ENCODE assay signal across 8 cellular contexts in genomic region chr5:1011226-1011631, GRCh38. TPM values are rescaled to one million over a fixed set of nuclear protein-coding genes. Genes with fewer than 3 reads are reported as not detected.
DNase-seq lines count a peak whose midpoint lies in the region; ATAC-seq and TF ChIP-seq lines count a peak whose summit lies in the region.

No MANE protein-coding gene starts in this region.

- H3K9ac ChIP-seq in NT2/D1 (ENCODE audit: insufficient read length, low read depth), result peak overlapping the region; percentile 21

- intact Hi-C loops in Right ventricle myocardium superior (cut with DNase I) (no loop called here), Right ventricle myocardium inferior (cut with DNase I) (no loop called here), lower lobe of right lung (cut with DNase I) (no loop called here)

- H3K27ac ChIP-seq in lower lobe of right lung, result no peak overlapping the region

- DNase-seq in Right ventricle myocardium superior (peak; percentile 42), Right ventricle myocardium inferior (ENCODE audit: missing footprints) (no peak), NT2/D1 (ENCODE audit: low read depth, low spot score) (no peak), lower lobe of right lung (peak; percentile 56), hypothalamus (lab: John Stamatoyannopoulos, UW) (no peak), mucosa of gallbladder (ENCODE audit: low spot score) (no peak), NCI-H446 treated with DMSO at 0.1 percent for 48 hours (lab: John Stamatoyannopoulos, UW) (no peak)
- peak; percentile 66 for DNase-seq in activated naive CD8-positive, alpha-beta T cell treated with anti-CD3 and anti-CD28 coated beads, Interleukin-2, amount 50 U/mL, for 24 hours

- H3K9me3 Mint-ChIP-seq in activated naive CD8-positive, alpha-beta T cell treated with anti-CD3 and anti-CD28 coated beads, Interleukin-2, amount 50 U/mL, for 24 hours, result no peaks in the 10 kb centered on the region

- no peak overlapping the region for H3K27ac Mint-ChIP-seq in activated naive CD8-positive, alpha-beta T cell treated with anti-CD3 and anti-CD28 coated beads, Interleukin-2, amount 50 U/mL, for 24 hours

- peaks cover 6% of the 10 kb centered on the region for H3K36me3 ChIP-seq in NT2/D1 (ENCODE audit: insufficient read depth, insufficient read length, low read length)
- no peaks in the 10 kb centered on the region for H3K36me3 ChIP-seq in lower lobe of right lung

- peaks cover 8% of the 10 kb centered on the region for H3K4me1 Mint-ChIP-seq in activated naive CD8-positive, alpha-beta T cell treated with anti-CD3 and anti-CD28 coated beads, Interleukin-2, amount 50 U/mL, for 24 hours

- TF ChIP-seq CTCF in lower lobe of right lung (IDR thresholded peaks at IDR 0.05), result peak; percentile 36

- peaks cover 39% of the 10 kb centered on the region for H3K27me3 Mint-ChIP-seq in activated naive CD8-positive, alpha-beta T cell treated with anti-CD3 and anti-CD28 coated beads, Interleukin-2, amount 50 U/mL, for 24 hours

- H3K4me3 ChIP-seq in NT2/D1 (ENCODE audit: insufficient read length, low read depth) (no peak overlapping the region), lower lobe of right lung (peak overlapping the region; percentile 55)

- no peaks in the 10 kb centered on the region for H3K36me3 Mint-ChIP-seq in activated naive CD8-positive, alpha-beta T cell treated with anti-CD3 and anti-CD28 coated beads, Interleukin-2, amount 50 U/mL, for 24 hours (ENCODE audit: low read depth)

- ATAC-seq in Right ventricle myocardium superior (ENCODE audit: poor library complexity) (no peak), Right ventricle myocardium inferior (no peak), lower lobe of right lung (peak in 1 of 2 donors; percentile 25)
- no peak for ATAC-seq in activated naive CD8-positive, alpha-beta T cell treated with anti-CD3 and anti-CD28 coated beads, Interleukin-2, amount 50 U/mL, for 24 hours

- H3K9me3 ChIP-seq in NT2/D1 (ENCODE audit: insufficient read depth, low read length), result no peaks in the 10 kb centered on the region
- no peaks in the 10 kb centered on the region for H3K9me3 ChIP-seq in lower lobe of right lung

- H3K4me1 ChIP-seq in NT2/D1 (ENCODE audit: insufficient read depth, insufficient read length) (peaks cover 7% of the 10 kb centered on the region), lower lobe of right lung (peaks cover 24% of the 10 kb centered on the region)

- H3K4me3 Mint-ChIP-seq in activated naive CD8-positive, alpha-beta T cell treated with anti-CD3 and anti-CD28 coated beads, Interleukin-2, amount 50 U/mL, for 24 hours, result no peak overlapping the region

- H3K27me3 ChIP-seq in NT2/D1 (ENCODE audit: insufficient read depth, insufficient read length), result peaks cover 16% of the 10 kb centered on the region
- H3K27me3 ChIP-seq in lower lobe of right lung (ENCODE audit: low read depth), result peaks cover 53% of the 10 kb centered on the region

RNA-seq across cellular contexts. Expression of gene NKD2, which starts 2.6 kb away (rescaled TPM):
- total RNA-seq in Right ventricle myocardium superior (2.8 TPM), Right ventricle myocardium inferior (4.4 TPM), lower lobe of right lung (24.1 TPM), mucosa of gallbladder (7.6 TPM)

Comparison
In these comparisons a context has a peak if more than half of its experiments do, and no peak if none do; other contexts are left out.
1. DNase-seq: peak in Right ventricle myocardium superior (single experiment), activated naive CD8-positive, alpha-beta T cell treated with anti-CD3 and anti-CD28 coated beads, Interleukin-2, amount 50 U/mL, for 24 hours (single experiment) and lower lobe of right lung (single experiment); none in Right ventricle myocardium inferior (single experiment), NT2/D1 (single experiment), hypothalamus (0 of 51), mucosa of gallbladder (single experiment) and NCI-H446 treated with DMSO at 0.1 percent for 48 hours (single experiment).